ENCODE assay signal across 8 cellular contexts in the genomic region with DNA sequence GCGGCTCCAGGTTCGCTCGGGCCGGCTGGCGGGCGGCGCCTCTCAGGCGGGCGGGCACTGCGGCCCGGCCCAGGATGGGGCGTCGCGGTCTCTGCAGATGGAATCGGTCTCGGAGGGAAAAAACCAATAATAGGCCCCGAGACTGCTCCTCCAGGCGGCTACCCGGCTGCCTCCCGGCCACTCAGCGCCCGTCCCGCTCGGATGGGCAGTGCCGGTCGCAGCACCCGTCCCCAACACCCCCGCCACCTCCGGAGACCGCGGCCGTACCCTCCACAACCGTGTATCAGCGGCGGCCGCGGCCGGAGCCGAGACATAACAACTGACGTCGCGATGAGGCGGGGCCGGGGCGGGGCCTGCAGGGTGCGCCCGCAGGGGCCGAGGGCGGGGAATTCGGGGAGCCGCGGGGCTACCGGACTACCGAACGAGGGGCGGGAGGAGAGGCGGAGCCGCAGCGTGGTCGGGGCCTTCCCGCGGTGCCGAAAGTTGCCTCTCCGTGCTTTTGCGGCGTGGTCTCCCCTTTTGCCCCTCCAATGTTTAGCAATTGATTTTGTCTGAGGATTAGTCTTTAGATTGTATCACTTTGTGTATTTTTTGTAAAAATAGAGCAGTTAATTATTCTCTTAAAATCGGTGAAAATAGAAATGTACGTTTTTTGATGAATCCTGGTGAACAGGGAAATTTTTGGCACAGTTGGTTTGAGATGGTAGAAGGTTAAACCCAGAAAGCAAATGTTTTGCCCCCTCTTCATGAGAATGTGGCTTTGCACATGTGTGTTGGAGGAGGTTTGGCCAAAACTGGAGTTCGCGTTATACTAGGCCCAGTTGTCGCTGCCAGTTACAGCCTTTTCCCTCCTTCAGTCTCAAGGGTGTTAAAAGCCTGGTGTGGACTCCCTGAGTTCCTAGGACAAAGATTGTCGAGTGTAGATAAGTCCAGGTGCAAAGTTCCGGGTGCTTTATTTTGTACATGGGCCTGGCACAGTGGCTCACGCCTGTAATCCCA. TPM values are rescaled to one million over a fixed set of nuclear protein-coding genes. Genes with fewer than 3 reads are reported as not detected.
DNase-seq lines count a peak whose midpoint lies in the region; ATAC-seq and TF ChIP-seq lines count a peak whose summit lies in the region.

A gene with protein sequence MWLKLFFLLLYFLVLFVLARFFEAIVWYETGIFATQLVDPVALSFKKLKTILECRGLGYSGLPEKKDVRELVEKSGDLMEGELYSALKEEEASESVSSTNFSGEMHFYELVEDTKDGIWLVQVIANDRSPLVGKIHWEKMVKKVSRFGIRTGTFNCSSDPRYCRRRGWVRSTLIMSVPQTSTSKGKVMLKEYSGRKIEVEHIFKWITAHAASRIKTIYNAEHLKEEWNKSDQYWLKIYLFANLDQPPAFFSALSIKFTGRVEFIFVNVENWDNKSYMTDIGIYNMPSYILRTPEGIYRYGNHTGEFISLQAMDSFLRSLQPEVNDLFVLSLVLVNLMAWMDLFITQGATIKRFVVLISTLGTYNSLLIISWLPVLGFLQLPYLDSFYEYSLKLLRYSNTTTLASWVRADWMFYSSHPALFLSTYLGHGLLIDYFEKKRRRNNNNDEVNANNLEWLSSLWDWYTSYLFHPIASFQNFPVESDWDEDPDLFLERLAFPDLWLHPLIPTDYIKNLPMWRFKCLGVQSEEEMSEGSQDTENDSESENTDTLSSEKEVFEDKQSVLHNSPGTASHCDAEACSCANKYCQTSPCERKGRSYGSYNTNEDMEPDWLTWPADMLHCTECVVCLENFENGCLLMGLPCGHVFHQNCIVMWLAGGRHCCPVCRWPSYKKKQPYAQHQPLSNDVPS (minus strand): TSS at position 317 of the 999 bp plus-strand sequence. CDS start 979 bp downstream, outside the sequence.

- H3K4me3 ChIP-seq in right lobe of liver, result peak within 1 kb of the TSS; percentile 74 to 78 (median 77)

- 12% methylated on average over 25 of the region's 74 CpGs for WGBS in right lobe of liver (ENCODE audit: insufficient coverage, low coverage, low lambda C conversion rate, missing lambda C conversion rate)

- CTCF ChIA-PET in activated CD4-positive, alpha-beta memory T cell treated with anti-CD3 and anti-CD28 coated beads for 36 hours (lab: Charles Lee), result no interaction called here

- peak within 1 kb of the TSS; percentile 92 for H3K27ac Mint-ChIP-seq in activated CD4-positive, alpha-beta memory T cell treated with anti-CD3 and anti-CD28 coated beads for 36 hours

- H3K4me1 ChIP-seq in right lobe of liver, result peaks cover 0 to 31% (median 10%) of the 10 kb centered on the region in 4 donors

- POLR2A ChIA-PET in activated CD4-positive, alpha-beta memory T cell treated with anti-CD3 and anti-CD28 coated beads for 36 hours (lab: Charles Lee), result interaction anchor here (1.4 to 2.6 kb wide), 3 partner anchors 40 to 182 kb away, joined by 6 to 21 read pairs (median 11); partner anchors contain the start of genes CHMP3 and KDM3A

- H3K36me3 Mint-ChIP-seq in activated CD4-positive, alpha-beta memory T cell treated with anti-CD3 and anti-CD28 coated beads for 36 hours, result peaks cover 6% of the 10 kb centered on the region

- H3K4me1 Mint-ChIP-seq in activated CD4-positive, alpha-beta memory T cell treated with anti-CD3 and anti-CD28 coated beads for 36 hours (ENCODE audit: low read depth), result peaks cover 33% of the 10 kb centered on the region

- H3K9me3 ChIP-seq in right lobe of liver, result no peaks in the 10 kb centered on the region

- TF ChIP-seq POLR2A in right lobe of liver (IDR thresholded peaks at IDR 0.05), result peak; percentile 99

- H3K9me3 Mint-ChIP-seq in activated CD4-positive, alpha-beta memory T cell treated with anti-CD3 and anti-CD28 coated beads for 36 hours, result no peaks in the 10 kb centered on the region

- H3K4me3 Mint-ChIP-seq in activated CD4-positive, alpha-beta memory T cell treated with anti-CD3 and anti-CD28 coated beads for 36 hours, result peak within 1 kb of the TSS; percentile 95

- DNase-seq in NCI-H82 (lab: John Stamatoyannopoulos, UW) (peak; percentile 97), dermis microvascular lymphatic vessel endothelial cell (ENCODE audit: low read depth in 2 of 2) (peak; percentile 72 to 93), right lobe of liver (peak; percentile 99)
- peak; percentile 95 for DNase-seq in activated CD4-positive, alpha-beta memory T cell treated with anti-CD3 and anti-CD28 coated beads for 36 hours
- peak; percentile 94 for DNase-seq in stimulated activated CD4-positive, alpha-beta T cell treated with anti-CD3 and anti-CD28 coated beads, Interleukin-4, amount 100 ng/mL, for 24 hours

- TF ChIP-seq CTCF in C4-2B (conservative IDR thresholded peaks at IDR 0.05) (no peak), right lobe of liver (IDR thresholded peaks at IDR 0.05) (no peak)

- peaks cover 0 to 14% (median under 1%) of the 10 kb centered on the region in 4 donors for H3K36me3 ChIP-seq in right lobe of liver

- H3K27me3 Mint-ChIP-seq in activated CD4-positive, alpha-beta memory T cell treated with anti-CD3 and anti-CD28 coated beads for 36 hours, result peaks cover 4% of the 10 kb centered on the region

- intact Hi-C loops in activated CD4-positive, alpha-beta memory T cell treated with anti-CD3 and anti-CD28 coated beads for 36 hours (cut with micrococcal nuclease), result loop anchor here (1.0 to 5.0 kb wide), 3 partner anchors 40 to 427 kb away; partner anchors contain the start of genes IMMT and MRPL35
- intact Hi-C loops in right lobe of liver (cut with DNase I), result no loop called here

- peak; percentile 76 for ATAC-seq in GM19351 (IDR thresholded peaks at IDR 0.05; ENCODE audit: unreplicated experiment)
- ATAC-seq in HG03521 (IDR thresholded peaks at IDR 0.05; ENCODE audit: unreplicated experiment), result peak; percentile 82
- ATAC-seq in right lobe of liver, result peak; percentile 90 to 97 (median 92)

- no peaks in the 10 kb centered on the region for H3K27me3 ChIP-seq in right lobe of liver

- H3K27ac ChIP-seq in C4-2B (peak within 1 kb of the TSS; percentile 87), right lobe of liver (peak within 1 kb of the TSS; percentile 95 to 98 (median 96))

RNA-seq across cellular contexts. Expression of the gene that starts here (rescaled TPM):
- 10 to 100 TPM; 12.3 to 13.1 TPM for total RNA-seq in activated CD4-positive, alpha-beta memory T cell treated with anti-CD3 and anti-CD28 coated beads for 36 hours
- total RNA-seq in dermis microvascular lymphatic vessel endothelial cell (24.4 and 34.4 TPM in 2 replicates), right lobe of liver (10 to 100 TPM; 30.6 to 47.7 (median 39.7) TPM)

Comparison
In these comparisons a context has a peak if more than half of its experiments do, and no peak if none do; other contexts are left out.
1. Peak in every context shown above with its lines: DNase-seq, ATAC-seq, H3K4me3 ChIP-seq and H3K27ac ChIP-seq.